19 cellular contexts compared by ENCODE assay signal in the genomic region with DNA sequence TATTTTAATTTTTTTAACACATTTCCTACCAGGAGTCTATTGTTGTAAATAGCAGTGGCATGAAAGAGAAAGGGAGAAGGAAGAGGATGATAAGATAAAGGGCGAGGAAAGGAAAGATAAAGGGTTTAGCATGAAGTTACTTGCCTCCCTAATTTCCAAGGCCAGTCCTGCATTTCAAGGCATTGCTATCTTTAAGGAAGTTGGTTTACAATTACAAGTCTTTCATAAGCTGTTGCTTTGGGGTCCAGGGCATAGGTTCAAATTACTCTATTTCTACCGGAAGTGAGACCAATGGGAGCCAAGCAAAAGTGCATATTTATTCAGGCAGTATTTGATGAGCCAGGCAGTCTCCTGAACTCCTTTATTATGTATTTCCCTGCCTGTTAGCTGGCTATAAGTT. TPM values are rescaled to one million over a fixed set of nuclear protein-coding genes. Genes with fewer than 3 reads are reported as not detected.
DNase-seq lines count a peak whose midpoint lies in the region; ATAC-seq, FAIRE-seq and TF ChIP-seq lines count a peak whose summit lies in the region.
"Had no signal": no experiment of that assay in that cellular context is flagged by ENCODE, and none has a peak within 500 bp of the region (broad histone marks: within the 10 kb centered on the region; RNA-seq: fewer than 3 reads in every experiment).

No MANE protein-coding gene starts in this region.

- TF ChIP-seq CTCF in HepG2 (CRISPR knock-in tag; IDR thresholded peaks at IDR 0.05) (no peak), right lobe of liver (IDR thresholded peaks at IDR 0.05) (no peak), type B pancreatic cell (conservative IDR thresholded peaks at IDR 0.05) (no peak)

- H3K9me3 ChIP-seq in HepG2 (ENCODE audit: low read length) (no peaks in the 10 kb centered on the region), right lobe of liver (no peaks in the 10 kb centered on the region)

- WGBS in HepG2 (ENCODE audit: low lambda C conversion rate): 9% methylated on average over 2 of the region's 2 CpGs
- 50% methylated on average over 2 of the region's 2 CpGs for WGBS in right lobe of liver (ENCODE audit: insufficient coverage, low coverage, low lambda C conversion rate, missing lambda C conversion rate)

- no peak overlapping the region for H2AFZ ChIP-seq in HepG2 (ENCODE audit: low read length)

- H3K36me3 Mint-ChIP-seq in type B pancreatic cell: no peaks in the 10 kb centered on the region
- H3K36me3 Mint-ChIP-seq: CD4-positive, alpha-beta memory T cell had no signal

- no peak overlapping the region for H3K4me2 ChIP-seq in HepG2 (ENCODE audit: low read depth, low read length)

- H3K27me3 Mint-ChIP-seq in type B pancreatic cell: no peaks in the 10 kb centered on the region

- H3K4me3 Mint-ChIP-seq in type B pancreatic cell: no peak overlapping the region
- H3K4me3 Mint-ChIP-seq: CD4-positive, alpha-beta memory T cell; HFFc6 had no signal

- no peaks in the 10 kb centered on the region for H3K79me2 ChIP-seq in HepG2 (ENCODE audit: insufficient read depth, low read length)

- H3K27ac Mint-ChIP-seq in type B pancreatic cell: peak overlapping the region; percentile 43
- H3K27ac Mint-ChIP-seq: HFFc6 had no signal

- H3K36me3 ChIP-seq in HepG2 (replicated peaks in 1 of 2; ENCODE audit: control insufficient read depth in 1 of 2, insufficient read depth in 2 of 2, low read length in 2 of 2) (no peaks in the 10 kb centered on the region), right lobe of liver (no peaks in the 10 kb centered on the region)

- in situ Hi-C loops in HepG2 (cut with HindIII; ENCODE audit: extremely low pct_ligation_motif_present, low pct_unique_long_range_greater_than_20kb): no loop called here

- no peak overlapping the region for H3K9ac ChIP-seq in HepG2 (ENCODE audit: insufficient read depth, low read depth, low read length)

- BruUV-seq in HepG2 (replicated peaks; lab: Mats Ljungman, UMichigan): no TSS peak

- H3K27me3 ChIP-seq in HepG2 (ENCODE audit: control insufficient read depth in 1 of 2, insufficient read depth in 2 of 2, low read length in 2 of 2) (no peaks in the 10 kb centered on the region; a peak in 1 of 5 replicates), right lobe of liver (no peaks in the 10 kb centered on the region)

- CTCF ChIA-PET in HepG2 (lab: Yijun Ruan, JAX; ENCODE audit: low intra/inter-chr PET ratio, low total read pairs): no interaction called here

- H3K4me1 ChIP-seq in HepG2 (ENCODE audit: insufficient read depth, low read length): peaks cover 13% of the 10 kb centered on the region
- H3K4me1 ChIP-seq in right lobe of liver: no peaks in the 10 kb centered on the region

- DNase-seq in HepG2 (ENCODE audit: low spot score) (no peak), right lobe of liver (no peak), amniotic epithelial cell (ENCODE audit: low read depth) (peak; percentile 47), left colon (no peak), type B pancreatic cell (ENCODE audit: extremely low spot score, unreplicated experiment) (no peak), DMS53 (lab: John Stamatoyannopoulos, UW) (no peak), cerebellar nuclear complex (lab: John Stamatoyannopoulos, UW) (no peak), NCI-H146 (lab: John Stamatoyannopoulos, UW) (no peak)
- DNase-seq: 8988T; CD4-positive, alpha-beta memory T cell; GF-D8; HFFc6; NCI-H1048; NCI-H1436 treated with DMSO at 0.1 percent for 48 hours; NCI-H524 treated with DMSO at 0.1 percent for 48 hours; NK-92 treated with Interleukin-12 subunit alpha and Interleukin-12 subunit beta, amount 100 ng/mL, for 24 hours; SHP77 treated with DMSO at 0.1 percent for 48 hours had no signal

- H3K4me3 ChIP-seq in HepG2 (replicated peaks in 1 of 3; ENCODE audit: insufficient read depth in 1 of 3, low read depth in 2 of 3, low read length in 3 of 3): no peak overlapping the region
- no peak overlapping the region for H3K4me3 ChIP-seq in right lobe of liver

- ATAC-seq in HepG2 (no peak), right lobe of liver (no peak), left colon (peak; percentile 50)

- H3K27ac ChIP-seq in HepG2 (ENCODE audit: extremely low read length, insufficient read depth, low read length) (no peak overlapping the region), right lobe of liver (no peak overlapping the region)

- FAIRE-seq in HepG2 (lab: Jason Lieb, UNC): no peak
- FAIRE-seq: GM12891, GM18507 had no signal

- TF ChIP-seq EP300 in HepG2 (IDR thresholded peaks at IDR 0.05; ENCODE audit: low read depth in 2 of 2, low read length in 2 of 2): no peak
- no peak for TF ChIP-seq EP300 in HepG2 (CRISPR knock-in tag; IDR thresholded peaks at IDR 0.05; ENCODE audit: borderline replicate concordance)

- peaks cover 24% of the 10 kb centered on the region for H3K4me1 Mint-ChIP-seq in type B pancreatic cell (ENCODE audit: unreplicated experiment)
- H3K4me1 Mint-ChIP-seq: CD4-positive, alpha-beta memory T cell had no signal

- TF ChIP-seq POLR2A in HepG2 (IDR thresholded peaks at IDR 0.05; ENCODE audit: insufficient read depth in 1 of 2, low read depth in 2 of 2, low read length in 2 of 2): no peak
- no peak for TF ChIP-seq POLR2A in right lobe of liver (IDR thresholded peaks at IDR 0.05)

- intact Hi-C loops in HepG2 (cut with micrococcal nuclease; ENCODE audit: unreplicated experiment) (no loop called here), right lobe of liver (cut with DNase I) (no loop called here), left colon (cut with DNase I, micrococcal nuclease) (no loop called here)

- no peaks in the 10 kb centered on the region for H4K20me1 ChIP-seq in HepG2 (ENCODE audit: insufficient read depth, low read length)

- no peak for TF ChIP-seq RAD21 in HepG2 (CRISPR knock-in tag; IDR thresholded peaks at IDR 0.05)

- POLR2A ChIA-PET in HepG2 (lab: Yijun Ruan, JAX): no interaction called here

- H3K9me3 Mint-ChIP-seq in type B pancreatic cell: no peaks in the 10 kb centered on the region
- H3K9me3 Mint-ChIP-seq: CD4-positive, alpha-beta memory T cell; HFFc6 had no signal

TF ChIP-seq in HepG2, 621 proteins besides CTCF, POLR2A, EP300 and RAD21:
- TF ChIP-seq HNF4A (CRISPR knock-in tag; IDR thresholded peaks at IDR 0.05): 0 out of 2 replicates have a peak, but pooled peaks have one; percentile 2
- TF ChIP-seq, protein P1, sequence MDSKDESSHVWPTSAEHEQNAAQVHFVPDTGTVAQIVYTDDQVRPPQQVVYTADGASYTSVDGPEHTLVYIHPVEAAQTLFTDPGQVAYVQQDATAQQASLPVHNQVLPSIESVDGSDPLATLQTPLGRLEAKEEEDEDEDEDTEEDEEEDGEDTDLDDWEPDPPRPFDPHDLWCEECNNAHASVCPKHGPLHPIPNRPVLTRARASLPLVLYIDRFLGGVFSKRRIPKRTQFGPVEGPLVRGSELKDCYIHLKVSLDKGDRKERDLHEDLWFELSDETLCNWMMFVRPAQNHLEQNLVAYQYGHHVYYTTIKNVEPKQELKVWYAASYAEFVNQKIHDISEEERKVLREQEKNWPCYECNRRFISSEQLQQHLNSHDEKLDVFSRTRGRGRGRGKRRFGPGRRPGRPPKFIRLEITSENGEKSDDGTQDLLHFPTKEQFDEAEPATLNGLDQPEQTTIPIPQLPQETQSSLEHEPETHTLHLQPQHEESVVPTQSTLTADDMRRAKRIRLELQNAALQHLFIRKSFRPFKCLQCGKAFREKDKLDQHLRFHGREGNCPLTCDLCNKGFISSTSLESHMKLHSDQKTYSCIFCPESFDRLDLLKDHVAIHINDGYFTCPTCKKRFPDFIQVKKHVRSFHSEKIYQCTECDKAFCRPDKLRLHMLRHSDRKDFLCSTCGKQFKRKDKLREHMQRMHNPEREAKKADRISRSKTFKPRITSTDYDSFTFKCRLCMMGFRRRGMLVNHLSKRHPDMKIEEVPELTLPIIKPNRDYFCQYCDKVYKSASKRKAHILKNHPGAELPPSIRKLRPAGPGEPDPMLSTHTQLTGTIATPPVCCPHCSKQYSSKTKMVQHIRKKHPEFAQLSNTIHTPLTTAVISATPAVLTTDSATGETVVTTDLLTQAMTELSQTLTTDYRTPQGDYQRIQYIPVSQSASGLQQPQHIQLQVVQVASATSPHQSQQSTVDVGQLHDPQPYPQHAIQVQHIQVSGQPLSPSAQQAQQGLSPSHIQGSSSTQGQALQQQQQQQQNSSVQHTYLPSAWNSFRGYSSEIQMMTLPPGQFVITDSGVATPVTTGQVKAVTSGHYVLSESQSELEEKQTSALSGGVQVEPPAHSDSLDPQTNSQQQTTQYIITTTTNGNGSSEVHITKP (CRISPR knock-in tag; IDR thresholded peaks at IDR 0.05; ENCODE audit: low read depth): no peak

RNA-seq across cellular contexts. Expression of a gene that starts 27.7 kb away (rescaled TPM):
- 7.4 and 10.9 TPM in 2 replicates for total RNA-seq in HepG2 (2016; rRNA removed; fragmentation: Illumina TruSeq; extraction: Trizol)
- 1.3 and 1.5 TPM in 2 replicates for total RNA-seq in HepG2 (2016; cell fraction: cytosol; rRNA removed; fragmentation: Illumina TruSeq; extraction: Trizol; ENCODE audit: low read depth)
- total RNA-seq in HepG2 (2016; cell fraction: insoluble cytoplasmic fraction; rRNA removed; fragmentation: Illumina TruSeq; extraction: Trizol): 7.4 and 10.0 TPM in 2 replicates
- total RNA-seq in HepG2 (2016; cell fraction: membrane; rRNA removed; fragmentation: Illumina TruSeq; extraction: Trizol): 8.0 and 8.5 TPM in 2 replicates
- 7.2 and 8.1 TPM in 2 replicates for total RNA-seq in HepG2 (2016; cell fraction: nucleus; rRNA removed; fragmentation: Illumina TruSeq; extraction: Trizol)
- polyA plus RNA-seq in HepG2 (2011; rRNA removed): 8.7 and 9.6 TPM in 2 replicates
- polyA plus RNA-seq in HepG2 (2011; cell fraction: cytosol; rRNA removed): 5.1 and 7.8 TPM in 2 replicates
- polyA plus RNA-seq in HepG2 (2011; cell fraction: nucleus; rRNA removed): 2.5 and 3.5 TPM in 2 replicates
- polyA plus RNA-seq in HepG2 (2012): 16.3 and 17.6 TPM in 2 replicates
- 1.6 and 2.0 TPM in 2 replicates for polyA plus RNA-seq in HepG2 (2016; cell fraction: cytosol; fragmentation: Illumina TruSeq; extraction: Trizol; ENCODE audit: low read depth)
- polyA plus RNA-seq in HepG2 (2016; cell fraction: insoluble cytoplasmic fraction; fragmentation: Illumina TruSeq; extraction: Trizol; ENCODE audit: low read depth): 16.2 and 17.1 TPM in 2 replicates
- 9.0 and 9.5 TPM in 2 replicates for polyA plus RNA-seq in HepG2 (2016; cell fraction: membrane; fragmentation: Illumina TruSeq; extraction: Trizol; ENCODE audit: low read depth)
- polyA plus RNA-seq in HepG2 (2016; cell fraction: nucleus; fragmentation: Illumina TruSeq; extraction: Trizol; ENCODE audit: insufficient read depth, low read depth): 8.6 and 9.3 TPM in 2 replicates
- polyA minus RNA-seq in HepG2 (2011; rRNA and poly(A)+ RNA removed; ENCODE audit: low replicate concordance): 7.4 and 11.5 TPM in 2 replicates
- 9.4 and 10.7 TPM in 2 replicates for polyA minus RNA-seq in HepG2 (2011; cell fraction: cytosol; rRNA and poly(A)+ RNA removed)
- 15.2 and 16.8 TPM in 2 replicates for polyA minus RNA-seq in HepG2 (2011; cell fraction: nucleus; rRNA and poly(A)+ RNA removed)
- total RNA-seq in right lobe of liver: 10 to 100 TPM; 15.7 to 28.6 (median 23.5) TPM
- 10 to 100 TPM; 46.8 to 60.7 TPM for total RNA-seq in left colon
- 37.7 and 47.7 TPM in 2 replicates for total RNA-seq in type B pancreatic cell (ENCODE audit: low replicate concordance)
